Comparison of ENCODE assay signal across 8 cellular contexts in the genomic region with DNA sequence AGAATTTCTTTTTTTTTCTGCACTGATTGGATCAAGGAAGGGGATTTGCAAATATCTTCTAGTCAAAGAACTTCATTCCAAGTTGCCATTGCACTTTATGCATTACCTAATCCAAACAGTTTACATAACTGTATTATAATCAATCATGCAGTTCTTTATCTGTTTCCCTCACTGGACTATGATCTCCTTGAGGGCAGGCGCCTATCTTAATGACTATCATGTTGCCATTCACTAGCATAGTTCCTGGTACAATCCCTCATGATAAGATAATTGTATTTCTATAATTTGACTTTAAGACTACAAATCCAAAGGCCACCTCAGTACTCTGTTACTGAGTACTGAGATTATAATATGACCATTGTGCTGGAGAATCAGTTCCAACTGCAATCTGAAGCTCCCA.
"Had no signal": no experiment of that assay in that cellular context is flagged by ENCODE, and none has a peak within 500 bp of the region (broad histone marks: within the 10 kb centered on the region; RNA-seq: fewer than 3 reads in every experiment).

No MANE protein-coding gene starts in this region.

- ATAC-seq: GM12878 had no signal

- FAIRE-seq: G401.6, GM12878, GM12891, GM12892, GM18507, GM19239 had no signal

- H3K4me3 ChIP-seq: GM12878 had no signal

- DNase-seq: GDM1, GF-D8 had no signal
